In genomic region chr7:126727930-126728331, GRCh38 we compare ENCODE assay signal across 13 cellular contexts.
DNase-seq lines count a peak whose midpoint lies in the region; ATAC-seq and TF ChIP-seq lines count a peak whose summit lies in the region.
"Had no signal": no experiment of that assay in that cellular context is flagged by ENCODE, and none has a peak within 500 bp of the region (broad histone marks: within the 10 kb centered on the region; RNA-seq: fewer than 3 reads in every experiment).

No MANE protein-coding gene starts in this region.

- in situ Hi-C loops in mammary epithelial cell (cut with MboI; ENCODE audit: low sequenced_read_pairs in 2 of 2) = no loop called here

- H3K36me3 ChIP-seq in mammary epithelial cell (ENCODE audit: insufficient read depth, low read length) (no peaks in the 10 kb centered on the region), heart right ventricle (no peaks in the 10 kb centered on the region)
- H3K36me3 ChIP-seq: BLaER1 had no signal

- H3K36me3 Mint-ChIP-seq in activated naive CD8-positive, alpha-beta T cell treated with anti-CD3 and anti-CD28 coated beads for 36 hours = no peaks in the 10 kb centered on the region
- no peaks in the 10 kb centered on the region for H3K36me3 Mint-ChIP-seq in activated naive CD8-positive, alpha-beta T cell treated with anti-CD3 and anti-CD28 coated beads, Interleukin-2, amount 50 U/mL, for 24 hours (ENCODE audit: low read depth)
- H3K36me3 Mint-ChIP-seq: stimulated activated memory B cell treated with anti-CD40 and anti-IgM and Interleukin-4, amounts not matched to agents 10 μg/mL and 1 μg/mL and 100 μg/mL, for 72 hours had no signal

- no peaks in the 10 kb centered on the region for H3K9me3 Mint-ChIP-seq in activated naive CD8-positive, alpha-beta T cell treated with anti-CD3 and anti-CD28 coated beads for 36 hours
- no peaks in the 10 kb centered on the region for H3K9me3 Mint-ChIP-seq in activated naive CD8-positive, alpha-beta T cell treated with anti-CD3 and anti-CD28 coated beads, Interleukin-2, amount 50 U/mL, for 24 hours

- peaks cover 11% of the 10 kb centered on the region for H3K4me1 ChIP-seq in mammary epithelial cell (ENCODE audit: insufficient read depth, low read length)
- H3K4me1 ChIP-seq in heart right ventricle = no peaks in the 10 kb centered on the region
- H3K4me1 ChIP-seq: BLaER1 had no signal

- peaks cover 3% of the 10 kb centered on the region for H3K27me3 Mint-ChIP-seq in activated naive CD8-positive, alpha-beta T cell treated with anti-CD3 and anti-CD28 coated beads for 36 hours
- H3K27me3 Mint-ChIP-seq in activated naive CD8-positive, alpha-beta T cell treated with anti-CD3 and anti-CD28 coated beads, Interleukin-2, amount 50 U/mL, for 24 hours = peaks cover 1% of the 10 kb centered on the region
- H3K27me3 Mint-ChIP-seq: stimulated activated memory B cell treated with anti-CD40 and anti-IgM and Interleukin-4, amounts not matched to agents 10 μg/mL and 1 μg/mL and 100 μg/mL, for 72 hours had no signal

- intact Hi-C loops in mammary epithelial cell (cut with micrococcal nuclease) = no loop called here
- intact Hi-C loops in heart right ventricle (cut with DNase I) = no loop called here

- no peaks in the 10 kb centered on the region for H3K27me3 ChIP-seq in mammary epithelial cell (ENCODE audit: insufficient read depth, low read length)
- H3K27me3 ChIP-seq in heart right ventricle = no peaks in the 10 kb centered on the region
- H3K27me3 ChIP-seq: BLaER1 had no signal

- no peaks in the 10 kb centered on the region for H3K79me2 ChIP-seq in mammary epithelial cell (ENCODE audit: insufficient read depth, low read length)

- BruUV-seq in mammary epithelial cell (replicated peaks; lab: Mats Ljungman, UMichigan) = no TSS peak

- no peak overlapping the region for H3K9ac ChIP-seq in mammary epithelial cell (ENCODE audit: insufficient read depth, low read length)
- H3K9ac ChIP-seq: BLaER1 had no signal

- no peak for TF ChIP-seq CTCF in mammary epithelial cell (conservative IDR thresholded peaks at IDR 0.05 in 1 of 2, IDR thresholded peaks at IDR 0.05 in 1 of 2; ENCODE audit: extremely low read depth in 1 of 2, insufficient read depth in 1 of 2, low read depth in 1 of 2, low read length in 2 of 2)
- TF ChIP-seq CTCF in heart right ventricle (IDR thresholded peaks at IDR 0.05) = no peak

- H3K27ac ChIP-seq in mammary epithelial cell (ENCODE audit: insufficient read depth, low read depth, low read length) = no peak overlapping the region
- H3K27ac ChIP-seq in heart right ventricle = no peak overlapping the region
- H3K27ac ChIP-seq: BLaER1 had no signal

- dilution Hi-C loops in mammary epithelial cell (cut with HindIII; ENCODE audit: low sequenced_read_pairs) = no loop called here

- H3K4me3 ChIP-seq in mammary epithelial cell (replicated peaks in 1 of 3; ENCODE audit: insufficient read depth in 1 of 3, low read depth in 2 of 3, low read length in 3 of 3) (no peak overlapping the region), heart right ventricle (no peak overlapping the region)
- H3K4me3 ChIP-seq: BLaER1 had no signal

- H3K4me3 Mint-ChIP-seq in activated naive CD8-positive, alpha-beta T cell treated with anti-CD3 and anti-CD28 coated beads for 36 hours = no peak overlapping the region
- no peak overlapping the region for H3K4me3 Mint-ChIP-seq in activated naive CD8-positive, alpha-beta T cell treated with anti-CD3 and anti-CD28 coated beads, Interleukin-2, amount 50 U/mL, for 24 hours
- H3K4me3 Mint-ChIP-seq: stimulated activated memory B cell treated with anti-CD40 and anti-IgM and Interleukin-4, amounts not matched to agents 10 μg/mL and 1 μg/mL and 100 μg/mL, for 72 hours had no signal

- no peak for ATAC-seq in activated naive CD8-positive, alpha-beta T cell treated with anti-CD3 and anti-CD28 coated beads, Interleukin-2, amount 50 U/mL, for 24 hours
- ATAC-seq in GM19351 (IDR thresholded peaks at IDR 0.05; ENCODE audit: unreplicated experiment) (no peak), heart right ventricle (no peak)
- ATAC-seq: left colon, right cardiac atrium had no signal

- DNase-seq in activated naive CD8-positive, alpha-beta T cell treated with anti-CD3 and anti-CD28 coated beads for 36 hours = peak; percentile 0
- no peak for DNase-seq in activated naive CD8-positive, alpha-beta T cell treated with anti-CD3 and anti-CD28 coated beads, Interleukin-2, amount 50 U/mL, for 24 hours
- DNase-seq in NCI-H226 (peak; percentile 53), mammary epithelial cell (peak; percentile 33), smooth muscle cell of the brain vasculature (ENCODE audit: low read depth, low spot score) (peak; percentile 7), retina (no peak), heart right ventricle (no peak)
- DNase-seq: activated T-cell treated with anti-CD3 and anti-CD28 coated beads for 4 hours, left colon had no signal

- H3K4me1 Mint-ChIP-seq in activated naive CD8-positive, alpha-beta T cell treated with anti-CD3 and anti-CD28 coated beads for 36 hours = no peaks in the 10 kb centered on the region
- no peaks in the 10 kb centered on the region for H3K4me1 Mint-ChIP-seq in activated naive CD8-positive, alpha-beta T cell treated with anti-CD3 and anti-CD28 coated beads, Interleukin-2, amount 50 U/mL, for 24 hours
- H3K4me1 Mint-ChIP-seq: stimulated activated memory B cell treated with anti-CD40 and anti-IgM and Interleukin-4, amounts not matched to agents 10 μg/mL and 1 μg/mL and 100 μg/mL, for 72 hours had no signal

- CTCF ChIA-PET in mammary epithelial cell (lab: Charles Lee; ENCODE audit: low non-redundant PET) = no interaction called here

- peak overlapping the region; percentile 79 for H2AFZ ChIP-seq in mammary epithelial cell (ENCODE audit: low read depth, low read length)

- no peak overlapping the region for H3K4me2 ChIP-seq in mammary epithelial cell (ENCODE audit: insufficient read depth, low read depth, low read length)
- H3K4me2 ChIP-seq: BLaER1 had no signal

- H4K20me1 ChIP-seq in mammary epithelial cell (ENCODE audit: insufficient read depth, low read length) = no peaks in the 10 kb centered on the region
- H4K20me1 ChIP-seq: BLaER1 had no signal

- H3K9me3 ChIP-seq in mammary epithelial cell (replicated peaks; ENCODE audit: insufficient read depth, low read length) (no peaks in the 10 kb centered on the region), heart right ventricle (no peaks in the 10 kb centered on the region)
- H3K9me3 ChIP-seq: BLaER1 had no signal

- WGBS in mammary epithelial cell (ENCODE audit: low coverage, missing lambda C conversion rate) = 46% methylated on average over 5 of the region's 5 CpGs
- WGBS in heart right ventricle, 2 donors = 61 to 68% methylated on average over 5 of the region's 5 CpGs

- no peak overlapping the region for H3K27ac Mint-ChIP-seq in activated naive CD8-positive, alpha-beta T cell treated with anti-CD3 and anti-CD28 coated beads for 36 hours
- no peak overlapping the region for H3K27ac Mint-ChIP-seq in activated naive CD8-positive, alpha-beta T cell treated with anti-CD3 and anti-CD28 coated beads, Interleukin-2, amount 50 U/mL, for 24 hours
- H3K27ac Mint-ChIP-seq: stimulated activated memory B cell treated with anti-CD40 and anti-IgM and Interleukin-4, amounts not matched to agents 10 μg/mL and 1 μg/mL and 100 μg/mL, for 72 hours had no signal

Comparison
In these comparisons a context has a peak if more than half of its experiments do, and no peak if none do; other contexts are left out.
1. DNase-seq: peak in activated naive CD8-positive, alpha-beta T cell treated with anti-CD3 and anti-CD28 coated beads for 36 hours (single experiment), NCI-H226 (single experiment), mammary epithelial cell (single experiment) and smooth muscle cell of the brain vasculature (single experiment); none in activated naive CD8-positive, alpha-beta T cell treated with anti-CD3 and anti-CD28 coated beads, Interleukin-2, amount 50 U/mL, for 24 hours (single experiment), retina (single experiment) and heart right ventricle (0 of 2).